Comparison of ENCODE assay signal across 16 cellular contexts in genomic region chr9:136668983-136669790, GRCh38. TPM values are rescaled to one million over a fixed set of nuclear protein-coding genes. Genes with fewer than 3 reads are reported as not detected.
A peak's percentile ranks its signal among the peaks of the same experiment; 100 is the strongest.
DNase-seq lines count a peak whose midpoint lies in the region; ATAC-seq and TF ChIP-seq lines count a peak whose summit lies in the region.
"Had no signal": no experiment of that assay in that cellular context is flagged by ENCODE, and none has a peak within 500 bp of the region (broad histone marks: within the 10 kb centered on the region; RNA-seq: fewer than 3 reads in every experiment).

No MANE protein-coding gene starts in this region.

- no peaks in the 10 kb centered on the region for H3K27me3 Mint-ChIP-seq in nephron (ENCODE audit: low read depth)
- peaks cover 22% of the 10 kb centered on the region for H3K27me3 Mint-ChIP-seq in activated T-cell treated with anti-CD3 and anti-CD28 coated beads, Interleukin-2, amount 50 U/mL, for 24 hours
- H3K27me3 Mint-ChIP-seq: type B pancreatic cell had no signal

- ATAC-seq in aorta (ENCODE audit: low FRiP score) (no peak), HG03196 (IDR thresholded peaks at IDR 0.05; ENCODE audit: unreplicated experiment) (no peak)
- ATAC-seq: activated CD4-positive, CD25-positive, alpha-beta regulatory T cell treated with anti-CD3 and anti-CD28 coated beads, Interleukin-2, amount 50 U/mL, for 24 hours had no signal

- H3K4me3 ChIP-seq in BLaER1 (no peak overlapping the region), HEK293 (ENCODE audit: low read depth, low read length) (no peak overlapping the region), testis (no peak overlapping the region), aorta (ENCODE audit: low read length in 2 of 2) (no peak overlapping the region)

- peaks cover 95% of the 10 kb centered on the region for H3K4me1 ChIP-seq in BLaER1
- no peaks in the 10 kb centered on the region for H3K4me1 ChIP-seq in HEK293 (ENCODE audit: control insufficient read depth, insufficient read depth, low read length)
- no peaks in the 10 kb centered on the region for H3K4me1 ChIP-seq in testis
- H3K4me1 ChIP-seq in aorta (ENCODE audit: control insufficient read depth in 1 of 2, insufficient read depth in 2 of 2, low read length in 2 of 2): no peaks in the 10 kb centered on the region
- H3K4me1 ChIP-seq: foreskin keratinocyte had no signal

- H3K9me3 Mint-ChIP-seq in nephron: no peaks in the 10 kb centered on the region
- no peaks in the 10 kb centered on the region for H3K9me3 Mint-ChIP-seq in activated T-cell treated with anti-CD3 and anti-CD28 coated beads, Interleukin-2, amount 50 U/mL, for 24 hours
- H3K9me3 Mint-ChIP-seq: type B pancreatic cell had no signal

- no peak for TF ChIP-seq CTCF in HEK293 (tag by site-specific recombination; IDR thresholded peaks at IDR 0.05)
- no peak for TF ChIP-seq CTCF in nephron (IDR thresholded peaks at IDR 0.05; ENCODE audit: unreplicated experiment in 3 of 3)
- TF ChIP-seq CTCF in testis (IDR thresholded peaks at IDR 0.05): no peak

- CTCF ChIA-PET in HEK293 (lab: Yijun Ruan, JAX): interaction anchor here (1.1 kb wide), 1 partner anchor 229 kb away, joined by 3 read pairs; no protein-coding TSS in a partner anchor

- H3K9ac ChIP-seq in BLaER1: no peak overlapping the region

- no peaks in the 10 kb centered on the region for H3K36me3 Mint-ChIP-seq in nephron (ENCODE audit: low read depth)
- peaks cover 2% of the 10 kb centered on the region for H3K36me3 Mint-ChIP-seq in activated T-cell treated with anti-CD3 and anti-CD28 coated beads, Interleukin-2, amount 50 U/mL, for 24 hours (ENCODE audit: low read depth)
- H3K36me3 Mint-ChIP-seq: type B pancreatic cell had no signal

- TF ChIP-seq POLR2A in testis (IDR thresholded peaks at IDR 0.05): no peak

- peak overlapping the region; percentile 99 for H3K4me2 ChIP-seq in BLaER1

- intact Hi-C loops in testis (cut with DNase I; ENCODE audit: low total_unique reads): no loop called here
- intact Hi-C loops in aorta (cut with DNase I): no loop called here

- POLR2A ChIA-PET in HEK293 (lab: Yijun Ruan, JAX): interaction anchor here (1.3 to 1.9 kb wide), 2 partner anchors 13 to 18 kb away, joined by 3 to 5 read pairs; partner anchors contain the start of gene AGPAT2

- 88 to 93% methylated on average over 3 to 23 of the region's 23 CpGs for WGBS in testis, 2 donors
- WGBS in aorta, 2 donors: 73 to 75% methylated on average over 23 of the region's 23 CpGs

- peak overlapping the region; percentile 5 to 58 (median 56) for H3K4me3 Mint-ChIP-seq in nephron
- no peak overlapping the region for H3K4me3 Mint-ChIP-seq in activated T-cell treated with anti-CD3 and anti-CD28 coated beads, Interleukin-2, amount 50 U/mL, for 24 hours
- H3K4me3 Mint-ChIP-seq: type B pancreatic cell had no signal

- H3K36me3 ChIP-seq in BLaER1 (peaks cover 34% of the 10 kb centered on the region), HEK293 (ENCODE audit: control insufficient read depth in 2 of 2, insufficient read depth in 1 of 2, low read length in 2 of 2) (peaks cover 0 to 3% of the 10 kb centered on the region in 2 experiments; a peak in 1 of 3 replicates), testis (ENCODE audit: low read depth, missing control alignments) (no peaks in the 10 kb centered on the region), aorta (ENCODE audit: control insufficient read depth in 1 of 2, insufficient read depth in 2 of 2, low read length in 1 of 2) (no peaks in the 10 kb centered on the region)

- no peaks in the 10 kb centered on the region for H3K9me3 ChIP-seq in BLaER1
- H3K9me3 ChIP-seq in HEK293 (ENCODE audit: control insufficient read depth, insufficient read depth, low read depth, low read length): no peaks in the 10 kb centered on the region
- no peaks in the 10 kb centered on the region for H3K9me3 ChIP-seq in testis
- no peaks in the 10 kb centered on the region for H3K9me3 ChIP-seq in aorta (ENCODE audit: control insufficient read depth, low read length)
- H3K9me3 ChIP-seq: Peyer's patch had no signal

- peaks cover 75% of the 10 kb centered on the region for H4K20me1 ChIP-seq in BLaER1

- H3K27me3 ChIP-seq in BLaER1 (peaks cover 29% of the 10 kb centered on the region; the same call in 1 of the 2 replicates), testis (no peaks in the 10 kb centered on the region), aorta (ENCODE audit: control insufficient read depth in 1 of 2, insufficient read depth in 2 of 2, low read length in 1 of 2) (no peaks in the 10 kb centered on the region)

- H3K27ac ChIP-seq in BLaER1 (peak overlapping the region; percentile 67), HEK293 (ENCODE audit: extremely low read depth, low read depth, low read length) (no peak overlapping the region), testis (no peak overlapping the region), aorta (ENCODE audit: low read depth in 1 of 2, low read length in 2 of 2) (no peak overlapping the region)
- H3K27ac ChIP-seq: foreskin keratinocyte had no signal

- peak overlapping the region in 2 of 3 experiments; percentile 43 to 68 for H3K27ac Mint-ChIP-seq in nephron
- H3K27ac Mint-ChIP-seq in activated T-cell treated with anti-CD3 and anti-CD28 coated beads, Interleukin-2, amount 50 U/mL, for 24 hours: no peak overlapping the region
- H3K27ac Mint-ChIP-seq: type B pancreatic cell had no signal

- no peaks in the 10 kb centered on the region for H3K4me1 Mint-ChIP-seq in nephron
- peaks cover 2% of the 10 kb centered on the region for H3K4me1 Mint-ChIP-seq in activated T-cell treated with anti-CD3 and anti-CD28 coated beads, Interleukin-2, amount 50 U/mL, for 24 hours (ENCODE audit: low read depth)

- DNase-seq in astrocyte of the hippocampus (ENCODE audit: low read depth, low spot score) (peak; percentile 26), testis (no peak), aorta (no peak)
- DNase-seq in activated T-cell treated with anti-CD3 and anti-CD28 coated beads, Interleukin-2, amount 50 U/mL, for 24 hours: no peak
- DNase-seq: activated effector memory CD4-positive, alpha-beta T cell treated with anti-CD3 and anti-CD28 coated beads, Interleukin-2, amount 50 U/mL, for 16 hours; foreskin keratinocyte; IMR-90; NCI-H2081; posterior cingulate gyrus had no signal

TF ChIP-seq in HEK293, 187 proteins besides CTCF, POLR2A, EP300 and RAD21 (continues in another document):
- TF ChIP-seq WT1 (tag by site-specific recombination; IDR thresholded peaks at IDR 0.05) (no peak), ZNF426 (tag by site-specific recombination; IDR thresholded peaks at IDR 0.05) (no peak), ZNF394 (tag by site-specific recombination; IDR thresholded peaks at IDR 0.05; ENCODE audit: borderline replicate concordance) (no peak), HOXD13 (CRISPR knock-in tag; IDR thresholded peaks at IDR 0.05; ENCODE audit: borderline replicate concordance) (no peak), PATZ1 (tag by site-specific recombination; IDR thresholded peaks at IDR 0.05) (peak; percentile 64), ZNF76 (tag by site-specific recombination; IDR thresholded peaks at IDR 0.05; ENCODE audit: borderline replicate concordance, low read depth) (no peak), BCL11A (tag by site-specific recombination; IDR thresholded peaks at IDR 0.05; ENCODE audit: low read depth) (no peak), ZNF677 (tag by site-specific recombination; IDR thresholded peaks at IDR 0.05) (no peak), EGR2 (tag by site-specific recombination; IDR thresholded peaks at IDR 0.05; ENCODE audit: low read depth) (peak; percentile 21; the same call in 1 of the 2 replicates), KLF1 (tag by site-specific recombination; IDR thresholded peaks at IDR 0.05) (peak; percentile 63), ZNF529 (tag by site-specific recombination; IDR thresholded peaks at IDR 0.05; ENCODE audit: insufficient replicate concordance) (no peak), ZFP41 (tag by site-specific recombination; IDR thresholded peaks at IDR 0.05; ENCODE audit: borderline replicate concordance) (no peak), GFI1B (tag by site-specific recombination; IDR thresholded peaks at IDR 0.05) (no peak)

RNA-seq across cellular contexts. Expression of gene EGFL7, which starts 6.5 kb away (rescaled TPM):
- total RNA-seq in testis (100 to 1,000 TPM; 101 to 106 TPM), aorta (100 to 1,000 TPM in 1 of 2 donors, 10 to 100 TPM in 1; 78.6 to 308 TPM)
- polyA plus RNA-seq in testis (ENCODE audit: insufficient read depth, low read depth, low replicate concordance) (68.5 TPM), aorta (10 to 100 TPM; 13.1 to 32.0 TPM)

RNA-seq across cellular contexts. Expression of gene AGPAT2, which starts 18.1 kb away (rescaled TPM):
- total RNA-seq in testis (10 to 100 TPM; 46.6 to 52.7 TPM), aorta (10 to 100 TPM; 26.9 to 31.5 TPM)
- polyA plus RNA-seq in testis (ENCODE audit: insufficient read depth, low read depth, low replicate concordance) (34.2 TPM), aorta (10 to 100 TPM; 49.5 to 64.9 TPM)

RNA-seq across cellular contexts. Expression of gene DIPK1B, which starts 43.2 kb away (rescaled TPM):
- total RNA-seq in testis (10 to 100 TPM; 28.7 to 36.2 TPM), aorta (10 to 100 TPM in 1 of 2 donors, 1 to 10 TPM in 1; 7.3 to 13.6 TPM)
- polyA plus RNA-seq in testis (ENCODE audit: insufficient read depth, low read depth, low replicate concordance) (23.3 TPM), aorta (1 to 10 TPM; 1.1 to 4.8 TPM)
